In the genomic region with DNA sequence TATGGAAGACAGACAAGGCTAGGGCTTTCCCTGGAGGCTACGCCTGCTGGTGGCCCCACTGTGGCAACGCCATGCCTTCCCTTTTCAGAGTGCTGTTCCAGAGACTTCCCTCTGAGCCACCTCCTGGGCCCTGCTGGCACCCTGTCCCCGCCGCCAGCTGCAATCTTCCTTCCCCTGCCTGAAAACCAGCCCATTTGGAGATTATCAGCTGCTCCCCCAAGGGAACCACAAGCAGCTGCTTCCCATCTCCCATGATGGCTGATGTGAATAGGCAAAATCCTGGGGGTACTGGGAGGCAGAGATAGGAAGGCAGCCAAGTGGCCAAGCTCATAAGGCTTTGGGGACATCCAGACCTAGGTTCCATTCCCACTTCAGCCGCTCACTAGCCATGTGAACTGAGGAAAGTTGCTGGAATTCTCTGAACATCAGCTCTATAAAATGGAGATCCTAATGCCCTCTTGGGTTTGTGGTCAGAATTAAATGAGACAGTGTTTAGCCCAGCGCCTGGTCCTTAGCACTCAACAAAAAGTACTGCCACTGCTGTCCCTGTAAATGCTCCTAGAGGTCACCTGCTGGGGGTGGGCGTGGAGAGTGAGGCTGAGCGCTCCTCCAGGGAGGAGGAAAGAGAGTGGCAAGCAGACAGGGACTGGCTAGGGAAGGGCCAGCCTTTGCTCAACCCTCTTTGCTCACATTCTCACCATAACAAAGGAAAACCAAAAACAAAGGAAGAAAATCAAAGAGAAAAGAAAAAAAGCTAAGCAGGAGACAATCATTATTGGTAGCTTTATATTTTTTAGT, we compare ENCODE assay signal across 1 cellular context.
TF ChIP-seq lines count a peak whose summit lies in the region.

No MANE protein-coding gene starts in this region.

TF ChIP-seq in K562, 482 proteins besides CTCF, POLR2A, EP300 and RAD21 (continued from another document and continues in another):
- TF ChIP-seq, protein P1, sequence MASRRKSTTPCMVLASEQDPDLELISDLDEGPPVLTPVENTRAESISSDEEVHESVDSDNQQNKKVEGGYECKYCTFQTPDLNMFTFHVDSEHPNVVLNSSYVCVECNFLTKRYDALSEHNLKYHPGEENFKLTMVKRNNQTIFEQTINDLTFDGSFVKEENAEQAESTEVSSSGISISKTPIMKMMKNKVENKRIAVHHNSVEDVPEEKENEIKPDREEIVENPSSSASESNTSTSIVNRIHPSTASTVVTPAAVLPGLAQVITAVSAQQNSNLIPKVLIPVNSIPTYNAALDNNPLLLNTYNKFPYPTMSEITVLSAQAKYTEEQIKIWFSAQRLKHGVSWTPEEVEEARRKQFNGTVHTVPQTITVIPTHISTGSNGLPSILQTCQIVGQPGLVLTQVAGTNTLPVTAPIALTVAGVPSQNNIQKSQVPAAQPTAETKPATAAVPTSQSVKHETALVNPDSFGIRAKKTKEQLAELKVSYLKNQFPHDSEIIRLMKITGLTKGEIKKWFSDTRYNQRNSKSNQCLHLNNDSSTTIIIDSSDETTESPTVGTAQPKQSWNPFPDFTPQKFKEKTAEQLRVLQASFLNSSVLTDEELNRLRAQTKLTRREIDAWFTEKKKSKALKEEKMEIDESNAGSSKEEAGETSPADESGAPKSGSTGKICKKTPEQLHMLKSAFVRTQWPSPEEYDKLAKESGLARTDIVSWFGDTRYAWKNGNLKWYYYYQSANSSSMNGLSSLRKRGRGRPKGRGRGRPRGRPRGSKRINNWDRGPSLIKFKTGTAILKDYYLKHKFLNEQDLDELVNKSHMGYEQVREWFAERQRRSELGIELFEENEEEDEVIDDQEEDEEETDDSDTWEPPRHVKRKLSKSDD (conservative IDR thresholded peaks at IDR 0.05; ENCODE audit: low read length), result no peak
- TF ChIP-seq MEIS2 (IDR thresholded peaks at IDR 0.05; ENCODE audit: partially characterized antibody) (peak; percentile 48), ESRRA (IDR thresholded peaks at IDR 0.05; ENCODE audit: borderline replicate concordance, low read depth) (peak; percentile 60; the same call in 1 of the 2 replicates), ZNF140 (CRISPR knock-in tag; IDR thresholded peaks at IDR 0.05) (no peak), HMG20A (CRISPR knock-in tag; conservative IDR thresholded peaks at IDR 0.05) (0 out of 2 replicates have a peak, but pooled peaks have one; percentile 35), SP1 (CRISPR knock-in tag; IDR thresholded peaks at IDR 0.05) (0 out of 2 replicates have a peak, but pooled peaks have one; percentile 47), THRAP3 (IDR thresholded peaks at IDR 0.05; ENCODE audit: borderline replicate concordance) (no peak), NFATC3 (IDR thresholded peaks at IDR 0.05) (no peak), CCNT2 (IDR thresholded peaks at IDR 0.05; ENCODE audit: borderline replicate concordance, extremely low read depth, insufficient read length, low read depth, low read length) (peak; percentile 95), MBD2 (IDR thresholded peaks at IDR 0.05; ENCODE audit: borderline replicate concordance, low read depth) (peak; percentile 71), BRD9 (IDR thresholded peaks at IDR 0.05; ENCODE audit: low read depth, partially characterized antibody) (no peak), GATAD2A (IDR thresholded peaks at IDR 0.05) (0 out of 2 replicates have a peak, but pooled peaks have one; percentile 44), NCOA1 (IDR thresholded peaks at IDR 0.05; ENCODE audit: low read depth) (peak; percentile 85; the same call in 1 of the 2 replicates), BHLHE40 (IDR thresholded peaks at IDR 0.05; ENCODE audit: low read length) (peak; percentile 31; the same call in 1 of the 2 replicates), ZNF282 (CRISPR knock-in tag; IDR thresholded peaks at IDR 0.05) (no peak), ZNF41 (CRISPR knock-in tag; conservative IDR thresholded peaks at IDR 0.05) (peak; percentile 75; the same call in 1 of the 2 replicates), GATAD2B (IDR thresholded peaks at IDR 0.05; ENCODE audit: borderline replicate concordance) (peak; percentile 52; the same call in 1 of the 2 replicates), CBX5 (IDR thresholded peaks at IDR 0.05; ENCODE audit: borderline replicate concordance, low read depth) (no peak), ZKSCAN3 (CRISPR knock-in tag; IDR thresholded peaks at IDR 0.05) (no peak), ZFPM2 (CRISPR knock-in tag; IDR thresholded peaks at IDR 0.05) (no peak)
- TF ChIP-seq, protein P2, sequence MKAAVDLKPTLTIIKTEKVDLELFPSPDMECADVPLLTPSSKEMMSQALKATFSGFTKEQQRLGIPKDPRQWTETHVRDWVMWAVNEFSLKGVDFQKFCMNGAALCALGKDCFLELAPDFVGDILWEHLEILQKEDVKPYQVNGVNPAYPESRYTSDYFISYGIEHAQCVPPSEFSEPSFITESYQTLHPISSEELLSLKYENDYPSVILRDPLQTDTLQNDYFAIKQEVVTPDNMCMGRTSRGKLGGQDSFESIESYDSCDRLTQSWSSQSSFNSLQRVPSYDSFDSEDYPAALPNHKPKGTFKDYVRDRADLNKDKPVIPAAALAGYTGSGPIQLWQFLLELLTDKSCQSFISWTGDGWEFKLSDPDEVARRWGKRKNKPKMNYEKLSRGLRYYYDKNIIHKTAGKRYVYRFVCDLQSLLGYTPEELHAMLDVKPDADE (conservative IDR thresholded peaks at IDR 0.05; ENCODE audit: control insufficient read depth, low read depth, low read length), result peak; percentile 75; the same call in 1 of the 2 replicates
- TF ChIP-seq, protein P3, sequence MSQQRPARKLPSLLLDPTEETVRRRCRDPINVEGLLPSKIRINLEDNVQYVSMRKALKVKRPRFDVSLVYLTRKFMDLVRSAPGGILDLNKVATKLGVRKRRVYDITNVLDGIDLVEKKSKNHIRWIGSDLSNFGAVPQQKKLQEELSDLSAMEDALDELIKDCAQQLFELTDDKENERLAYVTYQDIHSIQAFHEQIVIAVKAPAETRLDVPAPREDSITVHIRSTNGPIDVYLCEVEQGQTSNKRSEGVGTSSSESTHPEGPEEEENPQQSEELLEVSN (IDR thresholded peaks at IDR 0.05; ENCODE audit: borderline replicate concordance in 1 of 2, extremely low read depth in 1 of 2, insufficient read depth in 1 of 2, insufficient read length in 1 of 2, low read depth in 1 of 2, low read length in 1 of 2, poor library complexity in 1 of 2, severe bottlenecking in 1 of 2), result no peak
- TF ChIP-seq, protein P4, sequence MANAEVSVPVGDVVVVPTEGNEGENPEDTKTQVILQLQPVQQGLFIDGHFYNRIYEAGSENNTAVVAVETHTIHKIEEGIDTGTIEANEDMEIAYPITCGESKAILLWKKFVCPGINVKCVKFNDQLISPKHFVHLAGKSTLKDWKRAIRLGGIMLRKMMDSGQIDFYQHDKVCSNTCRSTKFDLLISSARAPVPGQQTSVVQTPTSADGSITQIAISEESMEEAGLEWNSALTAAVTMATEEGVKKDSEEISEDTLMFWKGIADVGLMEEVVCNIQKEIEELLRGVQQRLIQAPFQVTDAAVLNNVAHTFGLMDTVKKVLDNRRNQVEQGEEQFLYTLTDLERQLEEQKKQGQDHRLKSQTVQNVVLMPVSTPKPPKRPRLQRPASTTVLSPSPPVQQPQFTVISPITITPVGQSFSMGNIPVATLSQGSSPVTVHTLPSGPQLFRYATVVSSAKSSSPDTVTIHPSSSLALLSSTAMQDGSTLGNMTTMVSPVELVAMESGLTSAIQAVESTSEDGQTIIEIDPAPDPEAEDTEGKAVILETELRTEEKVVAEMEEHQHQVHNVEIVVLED (CRISPR knock-in tag; IDR thresholded peaks at IDR 0.05), result 0 out of 2 replicates have a peak, but pooled peaks have one; percentile 50
- TF ChIP-seq, protein P5, sequence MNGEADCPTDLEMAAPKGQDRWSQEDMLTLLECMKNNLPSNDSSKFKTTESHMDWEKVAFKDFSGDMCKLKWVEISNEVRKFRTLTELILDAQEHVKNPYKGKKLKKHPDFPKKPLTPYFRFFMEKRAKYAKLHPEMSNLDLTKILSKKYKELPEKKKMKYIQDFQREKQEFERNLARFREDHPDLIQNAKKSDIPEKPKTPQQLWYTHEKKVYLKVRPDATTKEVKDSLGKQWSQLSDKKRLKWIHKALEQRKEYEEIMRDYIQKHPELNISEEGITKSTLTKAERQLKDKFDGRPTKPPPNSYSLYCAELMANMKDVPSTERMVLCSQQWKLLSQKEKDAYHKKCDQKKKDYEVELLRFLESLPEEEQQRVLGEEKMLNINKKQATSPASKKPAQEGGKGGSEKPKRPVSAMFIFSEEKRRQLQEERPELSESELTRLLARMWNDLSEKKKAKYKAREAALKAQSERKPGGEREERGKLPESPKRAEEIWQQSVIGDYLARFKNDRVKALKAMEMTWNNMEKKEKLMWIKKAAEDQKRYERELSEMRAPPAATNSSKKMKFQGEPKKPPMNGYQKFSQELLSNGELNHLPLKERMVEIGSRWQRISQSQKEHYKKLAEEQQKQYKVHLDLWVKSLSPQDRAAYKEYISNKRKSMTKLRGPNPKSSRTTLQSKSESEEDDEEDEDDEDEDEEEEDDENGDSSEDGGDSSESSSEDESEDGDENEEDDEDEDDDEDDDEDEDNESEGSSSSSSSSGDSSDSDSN (IDR thresholded peaks at IDR 0.05; ENCODE audit: borderline replicate concordance in 1 of 2, low read depth in 2 of 2, low read length in 2 of 2), result 0 out of 4 replicates have a peak, but pooled peaks of 1 of the 2 experiments have one; percentile 28
- TF ChIP-seq, protein P6, sequence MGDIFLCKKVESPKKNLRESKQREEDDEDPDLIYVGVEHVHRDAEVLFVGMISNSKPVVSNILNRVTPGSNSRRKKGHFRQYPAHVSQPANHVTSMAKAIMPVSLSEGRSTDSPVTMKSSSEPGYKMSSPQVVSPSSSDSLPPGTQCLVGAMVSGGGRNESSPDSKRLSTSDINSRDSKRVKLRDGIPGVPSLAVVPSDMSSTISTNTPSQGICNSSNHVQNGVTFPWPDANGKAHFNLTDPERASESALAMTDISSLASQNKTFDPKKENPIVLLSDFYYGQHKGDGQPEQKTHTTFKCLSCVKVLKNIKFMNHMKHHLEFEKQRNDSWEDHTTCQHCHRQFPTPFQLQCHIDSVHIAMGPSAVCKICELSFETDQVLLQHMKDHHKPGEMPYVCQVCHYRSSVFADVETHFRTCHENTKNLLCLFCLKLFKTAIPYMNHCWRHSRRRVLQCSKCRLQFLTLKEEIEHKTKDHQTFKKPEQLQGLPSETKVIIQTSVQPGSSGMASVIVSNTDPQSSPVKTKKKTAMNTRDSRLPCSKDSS (IDR thresholded peaks at IDR 0.05; ENCODE audit: low read depth, partially characterized antibody), result no peak
- TF ChIP-seq, protein P7, sequence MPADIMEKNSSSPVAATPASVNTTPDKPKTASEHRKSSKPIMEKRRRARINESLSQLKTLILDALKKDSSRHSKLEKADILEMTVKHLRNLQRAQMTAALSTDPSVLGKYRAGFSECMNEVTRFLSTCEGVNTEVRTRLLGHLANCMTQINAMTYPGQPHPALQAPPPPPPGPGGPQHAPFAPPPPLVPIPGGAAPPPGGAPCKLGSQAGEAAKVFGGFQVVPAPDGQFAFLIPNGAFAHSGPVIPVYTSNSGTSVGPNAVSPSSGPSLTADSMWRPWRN (IDR thresholded peaks at IDR 0.05; ENCODE audit: low read depth), result peak; percentile 42; the same call in 1 of the 2 replicates
- TF ChIP-seq, protein P8, sequence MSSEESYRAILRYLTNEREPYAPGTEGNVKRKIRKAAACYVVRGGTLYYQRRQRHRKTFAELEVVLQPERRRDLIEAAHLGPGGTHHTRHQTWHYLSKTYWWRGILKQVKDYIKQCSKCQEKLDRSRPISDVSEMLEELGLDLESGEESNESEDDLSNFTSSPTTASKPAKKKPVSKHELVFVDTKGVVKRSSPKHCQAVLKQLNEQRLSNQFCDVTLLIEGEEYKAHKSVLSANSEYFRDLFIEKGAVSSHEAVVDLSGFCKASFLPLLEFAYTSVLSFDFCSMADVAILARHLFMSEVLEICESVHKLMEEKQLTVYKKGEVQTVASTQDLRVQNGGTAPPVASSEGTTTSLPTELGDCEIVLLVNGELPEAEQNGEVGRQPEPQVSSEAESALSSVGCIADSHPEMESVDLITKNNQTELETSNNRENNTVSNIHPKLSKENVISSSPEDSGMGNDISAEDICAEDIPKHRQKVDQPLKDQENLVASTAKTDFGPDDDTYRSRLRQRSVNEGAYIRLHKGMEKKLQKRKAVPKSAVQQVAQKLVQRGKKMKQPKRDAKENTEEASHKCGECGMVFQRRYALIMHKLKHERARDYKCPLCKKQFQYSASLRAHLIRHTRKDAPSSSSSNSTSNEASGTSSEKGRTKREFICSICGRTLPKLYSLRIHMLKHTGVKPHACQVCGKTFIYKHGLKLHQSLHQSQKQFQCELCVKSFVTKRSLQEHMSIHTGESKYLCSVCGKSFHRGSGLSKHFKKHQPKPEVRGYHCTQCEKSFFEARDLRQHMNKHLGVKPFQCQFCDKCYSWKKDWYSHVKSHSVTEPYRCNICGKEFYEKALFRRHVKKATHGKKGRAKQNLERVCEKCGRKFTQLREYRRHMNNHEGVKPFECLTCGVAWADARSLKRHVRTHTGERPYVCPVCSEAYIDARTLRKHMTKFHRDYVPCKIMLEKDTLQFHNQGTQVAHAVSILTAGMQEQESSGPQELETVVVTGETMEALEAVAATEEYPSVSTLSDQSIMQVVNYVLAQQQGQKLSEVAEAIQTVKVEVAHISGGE (CRISPR knock-in tag; IDR thresholded peaks at IDR 0.05), result peak in 1 of 3 experiments; percentile 90; a peak in 2 of 6 replicates
- TF ChIP-seq, protein P9, sequence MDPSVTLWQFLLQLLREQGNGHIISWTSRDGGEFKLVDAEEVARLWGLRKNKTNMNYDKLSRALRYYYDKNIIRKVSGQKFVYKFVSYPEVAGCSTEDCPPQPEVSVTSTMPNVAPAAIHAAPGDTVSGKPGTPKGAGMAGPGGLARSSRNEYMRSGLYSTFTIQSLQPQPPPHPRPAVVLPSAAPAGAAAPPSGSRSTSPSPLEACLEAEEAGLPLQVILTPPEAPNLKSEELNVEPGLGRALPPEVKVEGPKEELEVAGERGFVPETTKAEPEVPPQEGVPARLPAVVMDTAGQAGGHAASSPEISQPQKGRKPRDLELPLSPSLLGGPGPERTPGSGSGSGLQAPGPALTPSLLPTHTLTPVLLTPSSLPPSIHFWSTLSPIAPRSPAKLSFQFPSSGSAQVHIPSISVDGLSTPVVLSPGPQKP (CRISPR knock-in tag; IDR thresholded peaks at IDR 0.05), result no peak
- TF ChIP-seq, protein P10, sequence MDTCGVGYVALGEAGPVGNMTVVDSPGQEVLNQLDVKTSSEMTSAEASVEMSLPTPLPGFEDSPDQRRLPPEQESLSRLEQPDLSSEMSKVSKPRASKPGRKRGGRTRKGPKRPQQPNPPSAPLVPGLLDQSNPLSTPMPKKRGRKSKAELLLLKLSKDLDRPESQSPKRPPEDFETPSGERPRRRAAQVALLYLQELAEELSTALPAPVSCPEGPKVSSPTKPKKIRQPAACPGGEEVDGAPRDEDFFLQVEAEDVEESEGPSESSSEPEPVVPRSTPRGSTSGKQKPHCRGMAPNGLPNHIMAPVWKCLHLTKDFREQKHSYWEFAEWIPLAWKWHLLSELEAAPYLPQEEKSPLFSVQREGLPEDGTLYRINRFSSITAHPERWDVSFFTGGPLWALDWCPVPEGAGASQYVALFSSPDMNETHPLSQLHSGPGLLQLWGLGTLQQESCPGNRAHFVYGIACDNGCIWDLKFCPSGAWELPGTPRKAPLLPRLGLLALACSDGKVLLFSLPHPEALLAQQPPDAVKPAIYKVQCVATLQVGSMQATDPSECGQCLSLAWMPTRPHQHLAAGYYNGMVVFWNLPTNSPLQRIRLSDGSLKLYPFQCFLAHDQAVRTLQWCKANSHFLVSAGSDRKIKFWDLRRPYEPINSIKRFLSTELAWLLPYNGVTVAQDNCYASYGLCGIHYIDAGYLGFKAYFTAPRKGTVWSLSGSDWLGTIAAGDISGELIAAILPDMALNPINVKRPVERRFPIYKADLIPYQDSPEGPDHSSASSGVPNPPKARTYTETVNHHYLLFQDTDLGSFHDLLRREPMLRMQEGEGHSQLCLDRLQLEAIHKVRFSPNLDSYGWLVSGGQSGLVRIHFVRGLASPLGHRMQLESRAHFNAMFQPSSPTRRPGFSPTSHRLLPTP (IDR thresholded peaks at IDR 0.05; ENCODE audit: borderline replicate concordance, extremely low read depth, insufficient read length), result no peak
